In the genomic region with DNA sequence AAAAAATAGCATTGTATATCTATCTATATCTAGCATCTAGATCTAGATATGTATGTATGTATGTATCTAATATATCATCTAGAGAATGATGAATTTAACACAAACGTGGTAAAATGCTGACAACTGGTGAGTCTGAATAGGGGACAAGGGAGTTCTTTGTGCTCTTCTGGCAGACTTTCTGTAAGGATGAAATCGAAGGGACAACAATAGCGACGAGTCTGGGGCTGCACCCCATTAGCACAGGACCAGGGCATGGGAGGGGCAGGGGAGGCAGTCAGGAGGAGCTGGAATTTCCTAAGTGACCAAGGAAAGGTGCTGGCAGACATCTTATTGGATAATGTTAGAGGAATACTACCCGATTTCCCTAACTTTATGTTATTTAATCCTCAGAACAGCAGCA, we compare ENCODE assay signal across 36 cellular contexts. TPM values are rescaled to one million over a fixed set of nuclear protein-coding genes. Genes with fewer than 3 reads are reported as not detected.
"Had no signal": no experiment of that assay in that cellular context is flagged by ENCODE, and none has a peak within 500 bp of the region (broad histone marks: within the 10 kb centered on the region; RNA-seq: fewer than 3 reads in every experiment).

No MANE protein-coding gene starts in this region.

- ATAC-seq: activated CD4-positive, alpha-beta T cell treated with anti-CD3 and anti-CD28 coated beads for 36 hours; activated CD8-positive, alpha-beta memory T cell treated with anti-CD3 and anti-CD28 coated beads, Interleukin-2, amount 10 ng/mL, durations not matched to agents 7 days and 5 days; activated CD8-positive, alpha-beta T cell treated with anti-CD3 and anti-CD28 coated beads, Interleukin-2, amount 10 ng/mL, durations not matched to agents 7 days and 5 days; esophagus mucosa; foreskin keratinocyte; gastrocnemius medialis; T-helper 17 cell had no signal

- H3K36me3 Mint-ChIP-seq: activated CD4-positive, alpha-beta memory T cell treated with anti-CD3 and anti-CD28 coated beads for 36 hours; activated naive CD4-positive, alpha-beta T cell treated with anti-CD3 and anti-CD28 coated beads, Interleukin-2, amount 50 U/mL, for 24 hours; brain had no signal

- DNase-seq: activated CD4-positive, alpha-beta memory T cell treated with anti-CD3 and anti-CD28 coated beads for 36 hours; activated CD4-positive, alpha-beta T cell treated with anti-CD3 and anti-CD28 coated beads for 36 hours; activated CD4-positive, alpha-beta T cell treated with anti-CD3 and anti-CD28 coated beads, Interleukin-2, amount 10 ng/mL, durations not matched to agents 24 days and 14 days; activated CD4-positive, CD25-positive, alpha-beta regulatory T cell; activated CD4-positive, CD25-positive, alpha-beta regulatory T cell treated with anti-CD3 and anti-CD28 coated beads, Interleukin-2, amount 50 U/mL, for 72 hours; activated CD8-positive, alpha-beta memory T cell treated with anti-CD3 and anti-CD28 coated beads, Interleukin-2, amount 10 ng/mL, durations not matched to agents 7 days and 5 days; activated CD8-positive, alpha-beta memory T cell treated with anti-CD3 and anti-CD28 coated beads, Interleukin-2, amount 50 U/mL, for 4 hours; activated CD8-positive, alpha-beta T cell treated with anti-CD3 and anti-CD28 coated beads, Interleukin-2, amount 10 ng/mL, durations not matched to agents 7 days and 5 days; activated effector memory CD4-positive, alpha-beta T cell treated with anti-CD3 and anti-CD28 coated beads, Interleukin-2, amount 50 U/mL, for 16 hours; activated naive CD4-positive, alpha-beta T cell treated with anti-CD3 and anti-CD28 coated beads for 36 hours; activated naive CD8-positive, alpha-beta T cell treated with anti-CD3 and anti-CD28 coated beads, Interleukin-2, amount 10 ng/mL, durations not matched to agents 7 days and 5 days; activated T-cell treated with anti-CD3 and anti-CD28 coated beads, Interleukin-2, amount 50 U/mL, for 1 hour; activated T-cell treated with anti-CD3 and anti-CD28 coated beads, Interleukin-2, amount 50 U/mL, for 48 hours; central memory CD4-positive, alpha-beta T cell; cerebellar nuclear complex; colonic mucosa; dorsolateral prefrontal cortex; effector memory CD4-positive, alpha-beta T cell; endodermal cell; foreskin keratinocyte; gastrocnemius medialis; T-helper 1 cell; T-helper 17 cell; T1000 had no signal

- H3K27ac Mint-ChIP-seq: activated CD4-positive, alpha-beta memory T cell treated with anti-CD3 and anti-CD28 coated beads for 36 hours; activated CD4-positive, alpha-beta T cell treated with anti-CD3 and anti-CD28 coated beads for 36 hours; activated CD4-positive, alpha-beta T cell treated with anti-CD3 and anti-CD28 coated beads, Interleukin-2, amount 10 ng/mL, durations not matched to agents 24 days and 14 days; activated CD8-positive, alpha-beta memory T cell treated with anti-CD3 and anti-CD28 coated beads, Interleukin-2, amount 10 ng/mL, durations not matched to agents 7 days and 5 days; activated CD8-positive, alpha-beta T cell treated with anti-CD3 and anti-CD28 coated beads, Interleukin-2, amount 10 ng/mL, durations not matched to agents 7 days and 5 days; activated naive CD4-positive, alpha-beta T cell treated with anti-CD3 and anti-CD28 coated beads for 36 hours; activated naive CD4-positive, alpha-beta T cell treated with anti-CD3 and anti-CD28 coated beads, Interleukin-2, amount 50 U/mL, for 24 hours; activated naive CD8-positive, alpha-beta T cell treated with anti-CD3 and anti-CD28 coated beads, Interleukin-2, amount 10 ng/mL, durations not matched to agents 7 days and 5 days; activated T-helper 1 cell treated with anti-CD3 and anti-CD28 coated beads, Interleukin-12 subunit alpha, Interleukin-12 subunit beta, Interleukin-2, Interleukin-4 antibody, amounts not matched to agents 30 ng/mL and 10 ng/mL and 1 ng/mL, durations not matched to agents 14 hours and 24 hours and 36 hours; activated T-helper 2 cell treated with anti-CD3 and anti-CD28 coated beads, Interferon-gamma antibody, Interleukin-2, Interleukin-4, amounts not matched to agents 10 μg/mL and 5 μg/mL and 100 μg/mL, durations not matched to agents 14 hours and 24 hours and 36 hours; brain; endodermal cell; T-helper 17 cell; T-helper 2 cell treated with Interferon-gamma antibody and Interleukin-4, amounts not matched to agents 5 μg/mL and 100 μg/mL, for 36 hours had no signal

- H3K4me3 Mint-ChIP-seq: activated CD4-positive, alpha-beta memory T cell treated with anti-CD3 and anti-CD28 coated beads for 36 hours; activated CD4-positive, alpha-beta T cell treated with anti-CD3 and anti-CD28 coated beads for 36 hours; activated CD4-positive, alpha-beta T cell treated with anti-CD3 and anti-CD28 coated beads, Interleukin-2, amount 10 ng/mL, durations not matched to agents 24 days and 14 days; activated CD8-positive, alpha-beta memory T cell treated with anti-CD3 and anti-CD28 coated beads, Interleukin-2, amount 10 ng/mL, durations not matched to agents 7 days and 5 days; activated CD8-positive, alpha-beta T cell treated with anti-CD3 and anti-CD28 coated beads, Interleukin-2, amount 10 ng/mL, durations not matched to agents 7 days and 5 days; activated naive CD4-positive, alpha-beta T cell treated with anti-CD3 and anti-CD28 coated beads for 36 hours; activated naive CD4-positive, alpha-beta T cell treated with anti-CD3 and anti-CD28 coated beads, Interleukin-2, amount 50 U/mL, for 24 hours; activated naive CD8-positive, alpha-beta T cell treated with anti-CD3 and anti-CD28 coated beads, Interleukin-2, amount 10 ng/mL, durations not matched to agents 7 days and 5 days; activated T-helper 1 cell treated with anti-CD3 and anti-CD28 coated beads, Interleukin-12 subunit alpha, Interleukin-12 subunit beta, Interleukin-2, Interleukin-4 antibody, amounts not matched to agents 30 ng/mL and 10 ng/mL and 1 ng/mL, durations not matched to agents 14 hours and 24 hours and 36 hours; brain; endodermal cell; T-helper 17 cell; T-helper 2 cell treated with Interferon-gamma antibody and Interleukin-4, amounts not matched to agents 5 μg/mL and 100 μg/mL, for 36 hours had no signal

- H3K9me3 Mint-ChIP-seq: activated naive CD4-positive, alpha-beta T cell treated with anti-CD3 and anti-CD28 coated beads for 36 hours had no signal

- H3K4me1 Mint-ChIP-seq: activated CD4-positive, alpha-beta T cell treated with anti-CD3 and anti-CD28 coated beads for 36 hours; activated naive CD4-positive, alpha-beta T cell treated with anti-CD3 and anti-CD28 coated beads, Interleukin-2, amount 50 U/mL, for 24 hours; brain; endodermal cell had no signal

- H3K27me3 Mint-ChIP-seq: activated CD4-positive, alpha-beta memory T cell treated with anti-CD3 and anti-CD28 coated beads for 36 hours; activated CD8-positive, alpha-beta memory T cell treated with anti-CD3 and anti-CD28 coated beads, Interleukin-2, amount 10 ng/mL, durations not matched to agents 7 days and 5 days; activated naive CD4-positive, alpha-beta T cell treated with anti-CD3 and anti-CD28 coated beads, Interleukin-2, amount 50 U/mL, for 24 hours; activated naive CD8-positive, alpha-beta T cell treated with anti-CD3 and anti-CD28 coated beads, Interleukin-2, amount 10 ng/mL, durations not matched to agents 7 days and 5 days had no signal

RNA-seq across cellular contexts. Expression of gene CCR1, which starts 7.9 kb away (rescaled TPM):
- total RNA-seq: activated naive CD4-positive, alpha-beta T cell treated with anti-CD3 and anti-CD28 coated beads for 36 hours; cardiac muscle cell; epithelial cell of proximal tubule; foreskin keratinocyte; glomerular endothelial cell had no signal

RNA-seq across cellular contexts. Expression of gene CCR3, which starts 42.0 kb away (rescaled TPM):
- total RNA-seq: activated CD4-positive, alpha-beta memory T cell treated with anti-CD3 and anti-CD28 coated beads for 36 hours; activated CD4-positive, alpha-beta T cell treated with anti-CD3 and anti-CD28 coated beads for 36 hours; activated CD4-positive, alpha-beta T cell treated with anti-CD3 and anti-CD28 coated beads, Interleukin-2, amount 10 ng/mL, durations not matched to agents 24 days and 14 days; activated CD8-positive, alpha-beta memory T cell treated with anti-CD3 and anti-CD28 coated beads for 36 hours; activated naive CD4-positive, alpha-beta T cell treated with anti-CD3 and anti-CD28 coated beads for 36 hours; activated T-helper 1 cell treated with anti-CD3 and anti-CD28 coated beads, Interleukin-12 subunit alpha, Interleukin-12 subunit beta, Interleukin-2, Interleukin-4 antibody, amounts not matched to agents 30 ng/mL and 10 ng/mL and 1 ng/mL, durations not matched to agents 14 hours and 24 hours and 36 hours; activated T-helper 2 cell treated with anti-CD3 and anti-CD28 coated beads, Interferon-gamma antibody, Interleukin-2, Interleukin-4, amounts not matched to agents 10 μg/mL and 5 μg/mL and 100 μg/mL, durations not matched to agents 14 hours and 24 hours and 36 hours; ascending aorta; breast epithelium; cardiac muscle cell; colonic mucosa; endodermal cell; epithelial cell of proximal tubule; esophagus mucosa; foreskin keratinocyte; gastrocnemius medialis; glomerular endothelial cell had no signal
